35 cellular contexts compared by ENCODE assay signal in genomic region chr10:31601136-31601535, GRCh38.
"Had no signal": no experiment of that assay in that cellular context is flagged by ENCODE, and none has a peak within 500 bp of the region (broad histone marks: within the 10 kb centered on the region; RNA-seq: fewer than 3 reads in every experiment).

No MANE protein-coding gene starts in this region.

- H3K27me3 ChIP-seq: adrenal gland, body of pancreas, cardiac muscle cell, colonic mucosa, esophagus muscularis mucosa, foreskin keratinocyte, gastrocnemius medialis, heart right ventricle had no signal

- H3K27ac ChIP-seq: adrenal gland, body of pancreas, cardiac muscle cell, colonic mucosa, esophagus muscularis mucosa, foreskin keratinocyte, WERI-Rb-1 had no signal

- H3K4me3 Mint-ChIP-seq: activated B cell treated with CpG ODN at 0.5 μM for 24 hours; activated CD4-positive, alpha-beta memory T cell treated with anti-CD3 and anti-CD28 coated beads, Interleukin-2, amount 10 ng/mL, durations not matched to agents 7 days and 5 days; activated CD4-positive, alpha-beta T cell treated with anti-CD3 and anti-CD28 coated beads, Interleukin-2, amount 10 ng/mL, durations not matched to agents 24 days and 14 days; activated naive CD4-positive, alpha-beta T cell treated with anti-CD3 and anti-CD28 coated beads for 36 hours; activated naive CD4-positive, alpha-beta T cell treated with anti-CD3 and anti-CD28 coated beads, Interleukin-2, amount 50 U/mL, for 24 hours; activated naive CD8-positive, alpha-beta T cell treated with anti-CD3 and anti-CD28 coated beads for 36 hours; activated naive CD8-positive, alpha-beta T cell treated with anti-CD3 and anti-CD28 coated beads, Interleukin-2, amount 50 U/mL, for 24 hours; effector memory CD8-positive, alpha-beta T cell; T-helper 17 cell; T-helper 2 cell treated with Interferon-gamma antibody and Interleukin-4, amounts not matched to agents 5 μg/mL and 100 μg/mL, for 36 hours had no signal

- H3K36me3 ChIP-seq: adrenal gland, cardiac muscle cell, colonic mucosa, esophagus muscularis mucosa, gastrocnemius medialis, heart right ventricle, WERI-Rb-1 had no signal

- H3K36me3 Mint-ChIP-seq: activated naive CD4-positive, alpha-beta T cell treated with anti-CD3 and anti-CD28 coated beads, Interleukin-2, amount 50 U/mL, for 24 hours; activated naive CD8-positive, alpha-beta T cell treated with anti-CD3 and anti-CD28 coated beads for 36 hours had no signal

- ATAC-seq: activated CD4-positive, CD25-positive, alpha-beta regulatory T cell treated with anti-CD3 and anti-CD28 coated beads, Interleukin-2, amount 50 U/mL, for 24 hours; activated naive CD8-positive, alpha-beta T cell treated with anti-CD3 and anti-CD28 coated beads, Interleukin-2, amount 50 U/mL, for 24 hours; body of pancreas; effector memory CD8-positive, alpha-beta T cell; foreskin keratinocyte; gastrocnemius medialis; heart right ventricle; T-helper 17 cell had no signal

- H3K4me1 ChIP-seq: colonic mucosa, foreskin keratinocyte had no signal

- H3K9me3 ChIP-seq: adrenal gland, body of pancreas, colonic mucosa, esophagus muscularis mucosa, gastrocnemius medialis, heart right ventricle had no signal

- H3K27me3 Mint-ChIP-seq: activated naive CD4-positive, alpha-beta T cell treated with anti-CD3 and anti-CD28 coated beads, Interleukin-2, amount 50 U/mL, for 24 hours; activated naive CD8-positive, alpha-beta T cell treated with anti-CD3 and anti-CD28 coated beads for 36 hours; activated naive CD8-positive, alpha-beta T cell treated with anti-CD3 and anti-CD28 coated beads, Interleukin-2, amount 50 U/mL, for 24 hours; effector memory CD8-positive, alpha-beta T cell; T-helper 17 cell had no signal

- H3K27ac Mint-ChIP-seq: activated B cell treated with CpG ODN at 0.5 μM for 24 hours; activated CD4-positive, alpha-beta memory T cell treated with anti-CD3 and anti-CD28 coated beads, Interleukin-2, amount 10 ng/mL, durations not matched to agents 7 days and 5 days; activated CD4-positive, alpha-beta T cell treated with anti-CD3 and anti-CD28 coated beads, Interleukin-2, amount 10 ng/mL, durations not matched to agents 24 days and 14 days; activated naive CD4-positive, alpha-beta T cell treated with anti-CD3 and anti-CD28 coated beads for 36 hours; activated naive CD4-positive, alpha-beta T cell treated with anti-CD3 and anti-CD28 coated beads, Interleukin-2, amount 50 U/mL, for 24 hours; activated naive CD8-positive, alpha-beta T cell treated with anti-CD3 and anti-CD28 coated beads for 36 hours; activated naive CD8-positive, alpha-beta T cell treated with anti-CD3 and anti-CD28 coated beads, Interleukin-2, amount 50 U/mL, for 24 hours; activated T-helper 1 cell treated with anti-CD3 and anti-CD28 coated beads, Interleukin-12 subunit alpha, Interleukin-12 subunit beta, Interleukin-2, Interleukin-4 antibody, amounts not matched to agents 30 ng/mL and 10 ng/mL and 1 ng/mL, durations not matched to agents 14 hours and 24 hours and 36 hours; activated T-helper 2 cell treated with anti-CD3 and anti-CD28 coated beads, Interferon-gamma antibody, Interleukin-2, Interleukin-4, amounts not matched to agents 10 μg/mL and 5 μg/mL and 100 μg/mL, durations not matched to agents 14 hours and 24 hours and 36 hours; T-helper 2 cell treated with Interferon-gamma antibody and Interleukin-4, amounts not matched to agents 5 μg/mL and 100 μg/mL, for 36 hours had no signal

- H3K4me3 ChIP-seq: adrenal gland, body of pancreas, cardiac muscle cell, colonic mucosa, esophagus muscularis mucosa, gastrocnemius medialis, heart right ventricle had no signal

- H3K9me3 Mint-ChIP-seq: activated B cell treated with CpG ODN at 0.5 μM for 24 hours; activated CD4-positive, alpha-beta memory T cell treated with anti-CD3 and anti-CD28 coated beads, Interleukin-2, amount 10 ng/mL, durations not matched to agents 7 days and 5 days; activated CD4-positive, alpha-beta T cell treated with anti-CD3 and anti-CD28 coated beads, Interleukin-2, amount 10 ng/mL, durations not matched to agents 24 days and 14 days; activated naive CD4-positive, alpha-beta T cell treated with anti-CD3 and anti-CD28 coated beads, Interleukin-2, amount 50 U/mL, for 24 hours; activated naive CD8-positive, alpha-beta T cell treated with anti-CD3 and anti-CD28 coated beads for 36 hours; activated naive CD8-positive, alpha-beta T cell treated with anti-CD3 and anti-CD28 coated beads, Interleukin-2, amount 50 U/mL, for 24 hours; activated T-helper 2 cell treated with anti-CD3 and anti-CD28 coated beads, Interferon-gamma antibody, Interleukin-2, Interleukin-4, amounts not matched to agents 10 μg/mL and 5 μg/mL and 100 μg/mL, durations not matched to agents 14 hours and 24 hours and 36 hours; effector memory CD8-positive, alpha-beta T cell; T-helper 2 cell treated with Interferon-gamma antibody and Interleukin-4, amounts not matched to agents 5 μg/mL and 100 μg/mL, for 36 hours had no signal

- DNase-seq: activated B cell treated with CpG ODN at 0.5 μM for 24 hours; activated CD4-positive, alpha-beta memory T cell treated with anti-CD3 and anti-CD28 coated beads, Interleukin-2, amount 10 ng/mL, durations not matched to agents 7 days and 5 days; activated CD4-positive, alpha-beta T cell treated with anti-CD3 and anti-CD28 coated beads, Interleukin-2, amount 10 ng/mL, durations not matched to agents 24 days and 14 days; activated CD8-positive, alpha-beta memory T cell treated with anti-CD3 and anti-CD28 coated beads for 24 hours; activated effector memory CD4-positive, alpha-beta T cell treated with anti-CD3 and anti-CD28 coated beads, Interleukin-2, amount 50 U/mL, for 16 hours; activated naive CD4-positive, alpha-beta T cell treated with anti-CD3 and anti-CD28 coated beads for 36 hours; activated naive CD8-positive, alpha-beta T cell treated with anti-CD3 and anti-CD28 coated beads for 36 hours; activated naive CD8-positive, alpha-beta T cell treated with anti-CD3 and anti-CD28 coated beads, Interleukin-2, amount 50 U/mL, for 24 hours; activated T-cell treated with anti-CD3 and anti-CD28 coated beads, Interleukin-2, amount 50 U/mL, for 1 hour; activated T-cell treated with anti-CD3 and anti-CD28 coated beads, Interleukin-2, amount 50 U/mL, for 48 hours; adrenal gland; amygdala; aorta; body of pancreas; central memory CD4-positive, alpha-beta T cell; cerebellar nuclear complex; colonic mucosa; dermis blood vessel endothelial cell; effector CD4-positive, alpha-beta T cell; effector memory CD8-positive, alpha-beta T cell; erythroblast; foreskin keratinocyte; gastrocnemius medialis; heart right ventricle; T-helper 1 cell; T-helper 17 cell; T1000; WERI-Rb-1 had no signal
